In genomic region chr19:11420894-11421606, GRCh38 we compare ENCODE assay signal across 7 cellular contexts. TPM values are rescaled to one million over a fixed set of nuclear protein-coding genes. Genes with fewer than 3 reads are reported as not detected.
DNase-seq lines count a peak whose midpoint lies in the region.
"Had no signal": no experiment of that assay in that cellular context is flagged by ENCODE, and none has a peak within 500 bp of the region (broad histone marks: within the 10 kb centered on the region; RNA-seq: fewer than 3 reads in every experiment).

No MANE protein-coding gene starts in this region.

- no peaks in the 10 kb centered on the region for H3K36me3 ChIP-seq in CD4-positive, alpha-beta memory T cell (ENCODE audit: insufficient read depth, low read length)

- peaks cover 15 to 47% (median 36%) of the 10 kb centered on the region in 4 donors for H3K4me1 Mint-ChIP-seq in CD4-positive, alpha-beta memory T cell
- peaks cover 40% of the 10 kb centered on the region for H3K4me1 Mint-ChIP-seq in activated naive CD8-positive, alpha-beta T cell (ENCODE audit: low read depth)

- DNase-seq in CD4-positive, alpha-beta memory T cell: peak in 3 of 5 donors; percentile 16 to 19 (median 17)
- DNase-seq in NCI-H2171 treated with DMSO at 0.1 percent for 48 hours (lab: John Stamatoyannopoulos, UW): no peak
- no peak for DNase-seq in H4 (ENCODE audit: low spot score)
- DNase-seq in dedifferentiated amniotic fluid mesenchymal stem cell (ENCODE audit: extremely low spot score): no peak
- DNase-seq: SIG-M5 had no signal

- CTCF ChIA-PET in CD4-positive, alpha-beta memory T cell (lab: Charles Lee; ENCODE audit: partially characterized antibody): no interaction called here

- H3K9me3 Mint-ChIP-seq in CD4-positive, alpha-beta memory T cell: no peaks in the 10 kb centered on the region
- no peaks in the 10 kb centered on the region for H3K9me3 Mint-ChIP-seq in activated naive CD8-positive, alpha-beta T cell (ENCODE audit: low read depth)

- H3K4me3 ChIP-seq in CD4-positive, alpha-beta memory T cell (ENCODE audit: low read length in 2 of 2): no peak overlapping the region
- H3K4me3 ChIP-seq in mononuclear cell (ENCODE audit: low read length): peak overlapping the region; percentile 13

- peaks cover 42 to 49% of the 10 kb centered on the region in 2 donors for H3K27me3 Mint-ChIP-seq in CD4-positive, alpha-beta memory T cell
- H3K27me3 Mint-ChIP-seq in activated naive CD8-positive, alpha-beta T cell: peaks cover 18% of the 10 kb centered on the region

- peaks cover 43% of the 10 kb centered on the region for H3K27me3 ChIP-seq in CD4-positive, alpha-beta memory T cell (ENCODE audit: insufficient read depth, low read length)
- peaks cover 48% of the 10 kb centered on the region for H3K27me3 ChIP-seq in mononuclear cell (ENCODE audit: insufficient read depth, low read length)

- intact Hi-C loops in CD4-positive, alpha-beta memory T cell (cut with micrococcal nuclease): loop anchor here (5.0 kb wide), 1 partner anchor 39 kb away; the partner anchor contains the start of gene EPOR

- H3K36me3 Mint-ChIP-seq in CD4-positive, alpha-beta memory T cell: no peaks in the 10 kb centered on the region
- no peaks in the 10 kb centered on the region for H3K36me3 Mint-ChIP-seq in activated naive CD8-positive, alpha-beta T cell

- H3K4me3 Mint-ChIP-seq in CD4-positive, alpha-beta memory T cell: peak overlapping the region; percentile 38 to 89 (median 72)
- H3K4me3 Mint-ChIP-seq in activated naive CD8-positive, alpha-beta T cell: peak overlapping the region; percentile 54

- H3K4me1 ChIP-seq in CD4-positive, alpha-beta memory T cell (ENCODE audit: insufficient read depth, low read length): peaks cover 49% of the 10 kb centered on the region
- peaks cover 47% of the 10 kb centered on the region for H3K4me1 ChIP-seq in mononuclear cell (ENCODE audit: insufficient read depth, low read length)

- no peak overlapping the region for H3K27ac ChIP-seq in CD4-positive, alpha-beta memory T cell (ENCODE audit: low read depth, low read length)

- POLR2A ChIA-PET in CD4-positive, alpha-beta memory T cell (lab: Charles Lee; ENCODE audit: partially characterized antibody): interaction anchor here (1.2 to 2.3 kb wide), 5 partner anchors 15 to 62 kb away, joined by 3 to 11 read pairs (median 6); partner anchors contain the start of gene PRKCSH

- H3K9me3 ChIP-seq in CD4-positive, alpha-beta memory T cell (ENCODE audit: control insufficient read depth in 1 of 2, low read length in 2 of 2): no peaks in the 10 kb centered on the region
- H3K9me3 ChIP-seq in mononuclear cell (ENCODE audit: low read depth, low read length): no peaks in the 10 kb centered on the region

- peak overlapping the region in 1 of 7 donors; percentile 54 for H3K27ac Mint-ChIP-seq in CD4-positive, alpha-beta memory T cell
- no peak overlapping the region for H3K27ac Mint-ChIP-seq in activated naive CD8-positive, alpha-beta T cell

RNA-seq across cellular contexts. Expression of gene RGL3, which starts 1.9 kb away (rescaled TPM):
- total RNA-seq in CD4-positive, alpha-beta memory T cell: not detected
- polyA plus RNA-seq in CD4-positive, alpha-beta memory T cell: not detected
- total RNA-seq in mononuclear cell: not detected
- 0.14 TPM in 1 of 2 replicates, not detected in the other for total RNA-seq in H4 (2014; rRNA removed; shearing (Covaris generic))

RNA-seq across cellular contexts. Expression of gene ODAD3, which starts 13.9 kb away (rescaled TPM):
- total RNA-seq in CD4-positive, alpha-beta memory T cell: not detected
- not detected for polyA plus RNA-seq in CD4-positive, alpha-beta memory T cell
- not detected for total RNA-seq in mononuclear cell
- 0.99 and 1.7 TPM in 2 replicates for total RNA-seq in H4 (2014; rRNA removed; shearing (Covaris generic))

RNA-seq across cellular contexts. Expression of gene PRKCSH, which starts 14.4 kb away (rescaled TPM):
- 100 to 1,000 TPM; 300 TPM for total RNA-seq in CD4-positive, alpha-beta memory T cell
- 10 to 100 TPM; 14.0 to 63.6 TPM for polyA plus RNA-seq in CD4-positive, alpha-beta memory T cell
- 67.1 TPM for total RNA-seq in mononuclear cell
- 40.7 and 54.9 TPM in 2 replicates for total RNA-seq in H4 (2014; rRNA removed; shearing (Covaris generic))

RNA-seq across cellular contexts. Expression of gene EPOR, which starts 36.9 kb away (rescaled TPM):
- total RNA-seq in CD4-positive, alpha-beta memory T cell: 1 to 10 TPM; 8.4 to 8.8 TPM
- 10 to 100 TPM in 1 of 2 donors, 1 to 10 TPM in 1; 6.3 to 12.1 TPM for polyA plus RNA-seq in CD4-positive, alpha-beta memory T cell
- total RNA-seq in mononuclear cell: 8.8 TPM
- total RNA-seq in H4 (2014; rRNA removed; shearing (Covaris generic)): 3.0 and 5.4 TPM in 2 replicates

RNA-seq across cellular contexts. Expression of gene SWSAP1, which starts 46.6 kb away (rescaled TPM):
- 1 to 10 TPM; 4.0 to 4.8 TPM for total RNA-seq in CD4-positive, alpha-beta memory T cell
- polyA plus RNA-seq in CD4-positive, alpha-beta memory T cell: 1 to 10 TPM; 6.4 to 6.5 TPM
- 0.94 TPM for total RNA-seq in mononuclear cell
- 0.45 and 1.0 TPM in 2 replicates for total RNA-seq in H4 (2014; rRNA removed; shearing (Covaris generic))

Comparison
In these comparisons a context has a peak if more than half of its experiments do, and no peak if none do; other contexts are left out.
1. DNase-seq: peak in CD4-positive, alpha-beta memory T cell (3 of 5); none in NCI-H2171 treated with DMSO at 0.1 percent for 48 hours (single experiment), H4 (single experiment) and dedifferentiated amniotic fluid mesenchymal stem cell (single experiment).